Comparison of ENCODE assay signal across 8 cellular contexts in genomic region chr18:79393181-79393598, GRCh38. TPM values are rescaled to one million over a fixed set of nuclear protein-coding genes. Genes with fewer than 3 reads are reported as not detected.
DNase-seq lines count a peak whose midpoint lies in the region; ATAC-seq and TF ChIP-seq lines count a peak whose summit lies in the region.

No MANE protein-coding gene starts in this region.

- peaks cover 9% of the 10 kb centered on the region for H3K36me3 Mint-ChIP-seq in stimulated activated naive CD8-positive, alpha-beta T cell treated with anti-CD3 and anti-CD28 coated beads, Interleukin-15, Interleukin-2, amounts not matched to agents 100 ng/mL and 50 ng/mL, for 24 hours (ENCODE audit: low read depth)
- H3K36me3 Mint-ChIP-seq in immature natural killer cell = peaks cover 0 to 4% (median 0%) of the 10 kb centered on the region in 3 donors

- no peaks in the 10 kb centered on the region for H3K36me3 ChIP-seq in tibial artery

- H3K27me3 ChIP-seq in tibial artery = peaks cover 0 to 8% of the 10 kb centered on the region in 2 donors

- H3K4me1 Mint-ChIP-seq in stimulated activated naive CD8-positive, alpha-beta T cell treated with anti-CD3 and anti-CD28 coated beads, Interleukin-15, Interleukin-2, amounts not matched to agents 100 ng/mL and 50 ng/mL, for 24 hours (ENCODE audit: low read depth) = peaks cover 27% of the 10 kb centered on the region
- peaks cover 17 to 24% of the 10 kb centered on the region in 2 donors for H3K4me1 Mint-ChIP-seq in immature natural killer cell

- TF ChIP-seq CTCF in tibial artery (IDR thresholded peaks at IDR 0.05) = no peak

- H3K9me3 ChIP-seq in tibial artery = no peaks in the 10 kb centered on the region

- WGBS in adipose tissue, 3 donors = 3 to 5% (median 4%) methylated on average over 30 of the region's 30 CpGs

- in situ Hi-C loops in G401 (cut with HindIII; ENCODE audit: low sequenced_read_pairs) = no loop called here

- H3K27me3 Mint-ChIP-seq in stimulated activated naive CD8-positive, alpha-beta T cell treated with anti-CD3 and anti-CD28 coated beads, Interleukin-15, Interleukin-2, amounts not matched to agents 100 ng/mL and 50 ng/mL, for 24 hours = peaks cover 28% of the 10 kb centered on the region
- peaks cover 7 to 38% (median 35%) of the 10 kb centered on the region in 3 donors for H3K27me3 Mint-ChIP-seq in immature natural killer cell (ENCODE audit: low read depth in 3 of 3)

- H3K27ac Mint-ChIP-seq in stimulated activated naive CD8-positive, alpha-beta T cell treated with anti-CD3 and anti-CD28 coated beads, Interleukin-15, Interleukin-2, amounts not matched to agents 100 ng/mL and 50 ng/mL, for 24 hours = peak overlapping the region; percentile 89
- peak overlapping the region in 2 of 6 donors; percentile 56 to 74 for H3K27ac Mint-ChIP-seq in immature natural killer cell

- no peaks in the 10 kb centered on the region for H3K9me3 Mint-ChIP-seq in stimulated activated naive CD8-positive, alpha-beta T cell treated with anti-CD3 and anti-CD28 coated beads, Interleukin-15, Interleukin-2, amounts not matched to agents 100 ng/mL and 50 ng/mL, for 24 hours
- H3K9me3 Mint-ChIP-seq in immature natural killer cell = peaks cover 0 to 2% (median 0%) of the 10 kb centered on the region in 6 donors

- peak overlapping the region; percentile 60 to 69 for H3K4me3 ChIP-seq in tibial artery

- no peak for DNase-seq in stimulated activated naive CD8-positive, alpha-beta T cell treated with anti-CD3 and anti-CD28 coated beads, Interleukin-15, Interleukin-2, amounts not matched to agents 100 U/mL and 50 U/mL, for 24 hours
- DNase-seq in immature natural killer cell = no peak
- peak in 1 of 2 donors; percentile 83 for DNase-seq in tibial artery
- DNase-seq in G401 (ENCODE audit: low spot score) = no peak

- peak overlapping the region; percentile 30 for H3K27ac ChIP-seq in adipose tissue (ENCODE audit: low read depth, low read length)
- H3K27ac ChIP-seq in tibial artery = peak overlapping the region; percentile 95 to 97

- intact Hi-C loops in tibial artery (cut with DNase I; ENCODE audit: low total_unique reads) = loop anchor here (5.0 kb wide), 2 partner anchors 194 to 639 kb away; partner anchors contain the start of gene RBFA

- H3K4me1 ChIP-seq in tibial artery = peaks cover 0 to 31% (median 27%) of the 10 kb centered on the region in 4 donors

- no peak for ATAC-seq in stimulated activated naive CD8-positive, alpha-beta T cell treated with anti-CD3 and anti-CD28 coated beads, Interleukin-15, Interleukin-2, amounts not matched to agents 100 U/mL and 50 U/mL, for 24 hours
- ATAC-seq in GM21447 (IDR thresholded peaks at IDR 0.05; ENCODE audit: unreplicated experiment) (no peak), HG03280 (IDR thresholded peaks at IDR 0.05; ENCODE audit: unreplicated experiment) (no peak)

- H3K4me3 Mint-ChIP-seq in stimulated activated naive CD8-positive, alpha-beta T cell treated with anti-CD3 and anti-CD28 coated beads, Interleukin-15, Interleukin-2, amounts not matched to agents 100 ng/mL and 50 ng/mL, for 24 hours = peak overlapping the region; percentile 85
- peak overlapping the region; percentile 85 to 95 (median 89) for H3K4me3 Mint-ChIP-seq in immature natural killer cell

RNA-seq across cellular contexts. Expression of gene NFATC1, which starts 2.5 kb away (rescaled TPM):
- polyA plus RNA-seq in adipose tissue = 10 to 100 TPM in 1 of 3 donors, 1 to 10 TPM in 2; 2.5 to 21.7 (median 8.8) TPM
- polyA plus RNA-seq in immature natural killer cell = 10 to 100 TPM in 1 of 3 donors, 1 to 10 TPM in 2; 3.1 to 17.6 (median 8.9) TPM
- total RNA-seq in G401 (2014; rRNA removed; shearing (Covaris generic)) = 6.8 and 11.9 TPM in 2 replicates
